2 cellular contexts compared by ENCODE assay signal in genomic region chr1:92916899-92917298, GRCh38.
A peak's percentile ranks its signal among the peaks of the same experiment; 100 is the strongest.
TF ChIP-seq lines count a peak whose summit lies in the region.

No MANE protein-coding gene starts in this region.

TF ChIP-seq in IMR-90, 13 proteins besides CTCF, POLR2A, EP300 and RAD21:
- no peak for TF ChIP-seq RFX5 (IDR thresholded peaks at IDR 0.05; ENCODE audit: low read depth, low read length)
- no peak for TF ChIP-seq ELK1 (IDR thresholded peaks at IDR 0.05; ENCODE audit: borderline replicate concordance, low read depth, low read length)
- no peak for TF ChIP-seq BHLHE40 (IDR thresholded peaks at IDR 0.05; ENCODE audit: low read depth, low read length)
- TF ChIP-seq MAFK (IDR thresholded peaks at IDR 0.05; ENCODE audit: low read depth, low read length) = no peak
- no peak for TF ChIP-seq USF2 (IDR thresholded peaks at IDR 0.05; ENCODE audit: low read depth, low read length)
- no peak for TF ChIP-seq NFE2L2 (IDR thresholded peaks at IDR 0.05; ENCODE audit: low read depth, low read length)
- peak; percentile 94 for TF ChIP-seq CEBPB (IDR thresholded peaks at IDR 0.05; ENCODE audit: low read depth, low read length)
- peak; percentile 79 for TF ChIP-seq FOS (IDR thresholded peaks at IDR 0.05; ENCODE audit: low read depth, low read length)
- no peak for TF ChIP-seq CHD1 (IDR thresholded peaks at IDR 0.05; ENCODE audit: low read depth, low read length)
- no peak for TF ChIP-seq MAZ (IDR thresholded peaks at IDR 0.05; ENCODE audit: borderline replicate concordance, low read depth, low read length)
- TF ChIP-seq MXI1 (IDR thresholded peaks at IDR 0.05; ENCODE audit: borderline replicate concordance, low read depth, low read length) = no peak
- TF ChIP-seq RCOR1 (IDR thresholded peaks at IDR 0.05; ENCODE audit: insufficient replicate concordance, low read length) = no peak
- no peak for TF ChIP-seq SMC3 (IDR thresholded peaks at IDR 0.05; ENCODE audit: low read depth, low read length)
TF ChIP-seq in IMR-90: peak in this region for 2.

TF ChIP-seq in HepG2, 621 proteins besides CTCF, POLR2A, EP300 and RAD21:
- TF ChIP-seq FOXA1 (IDR thresholded peaks at IDR 0.05) (peak; percentile 72), FOXA1 (CRISPR knock-in tag; IDR thresholded peaks at IDR 0.05) (no peak), CEBPB (IDR thresholded peaks at IDR 0.05; ENCODE audit: borderline replicate concordance, low read depth, low read length) (peak; percentile 18; the same call in 1 of the 2 replicates), PLRG1 (conservative IDR thresholded peaks at IDR 0.05) (no peak), MNT (IDR thresholded peaks at IDR 0.05) (no peak), ZNF513 (CRISPR knock-in tag; conservative IDR thresholded peaks at IDR 0.05) (no peak)
